In genomic region chr6:105757512-105758200, GRCh38 we compare ENCODE assay signal across 9 cellular contexts.
DNase-seq lines count a peak whose midpoint lies in the region; ATAC-seq and TF ChIP-seq lines count a peak whose summit lies in the region.
"Had no signal": no experiment of that assay in that cellular context is flagged by ENCODE, and none has a peak within 500 bp of the region (broad histone marks: within the 10 kb centered on the region; RNA-seq: fewer than 3 reads in every experiment).

No MANE protein-coding gene starts in this region.

- peak; percentile 93 for ATAC-seq in HG02943 (IDR thresholded peaks at IDR 0.05; ENCODE audit: low read depth, unreplicated experiment)
- ATAC-seq in upper lobe of right lung: no peak

- H3K27me3 Mint-ChIP-seq in activated naive CD4-positive, alpha-beta T cell treated with anti-CD3 and anti-CD28 coated beads, Interleukin-2, amount 10 ng/mL, durations not matched to agents 7 days and 5 days: no peaks in the 10 kb centered on the region
- H3K27me3 Mint-ChIP-seq in nephron progenitor cell (ENCODE audit: low read depth, poor library complexity) (peaks cover 5% of the 10 kb centered on the region), glutamatergic neuron (ENCODE audit: unreplicated experiment) (peaks cover 2% of the 10 kb centered on the region)

- no peak overlapping the region for H2BK120ac ChIP-seq in mesendoderm (ENCODE audit: low read depth, low read length)

- TF ChIP-seq CTCF in nephron progenitor cell (IDR thresholded peaks at IDR 0.05): no peak
- TF ChIP-seq CTCF in upper lobe of right lung (IDR thresholded peaks at IDR 0.05): no peak
- no peak for TF ChIP-seq CTCF in glutamatergic neuron (IDR thresholded peaks at IDR 0.05; ENCODE audit: partially characterized antibody, unreplicated experiment)

- H3K4ac ChIP-seq in mesendoderm (ENCODE audit: low read depth, low read length): no peak overlapping the region

- H3K27me3 ChIP-seq in mesendoderm (ENCODE audit: insufficient read depth, low read length, poor library complexity) (no peaks in the 10 kb centered on the region), upper lobe of right lung (no peaks in the 10 kb centered on the region)

- H3K23ac ChIP-seq in mesendoderm (ENCODE audit: low read length): no peak overlapping the region

- no peaks in the 10 kb centered on the region for H3K79me1 ChIP-seq in mesendoderm (ENCODE audit: low read length)

- H3K4me2 ChIP-seq in mesendoderm (ENCODE audit: low read length): no peak overlapping the region

- no peak overlapping the region for H3K9ac ChIP-seq in mesendoderm (ENCODE audit: low read length)

- no peak overlapping the region for H3K27ac ChIP-seq in mesendoderm (ENCODE audit: low read depth, low read length)
- no peak overlapping the region for H3K27ac ChIP-seq in upper lobe of right lung

- H3K36me3 ChIP-seq in mesendoderm (ENCODE audit: control insufficient read depth, insufficient read depth, low read length) (no peaks in the 10 kb centered on the region), upper lobe of right lung (no peaks in the 10 kb centered on the region)

- no peak overlapping the region for H3K18ac ChIP-seq in mesendoderm (ENCODE audit: low read length)

- peaks cover 7% of the 10 kb centered on the region for H3K4me1 ChIP-seq in mesendoderm (ENCODE audit: control insufficient read depth, low read depth, low read length)
- no peaks in the 10 kb centered on the region for H3K4me1 ChIP-seq in upper lobe of right lung

- intact Hi-C loops in upper lobe of right lung (cut with DNase I): no loop called here

- H3K79me2 ChIP-seq in mesendoderm (ENCODE audit: control insufficient read depth, insufficient read depth, low read length): no peaks in the 10 kb centered on the region

- H3K4me1 Mint-ChIP-seq in activated naive CD4-positive, alpha-beta T cell treated with anti-CD3 and anti-CD28 coated beads, Interleukin-2, amount 10 ng/mL, durations not matched to agents 7 days and 5 days: peaks cover 45% of the 10 kb centered on the region
- H3K4me1 Mint-ChIP-seq in nephron progenitor cell (peaks cover 5% of the 10 kb centered on the region), glutamatergic neuron (ENCODE audit: low read depth, unreplicated experiment) (no peaks in the 10 kb centered on the region)

- H3K9me3 Mint-ChIP-seq in activated naive CD4-positive, alpha-beta T cell treated with anti-CD3 and anti-CD28 coated beads, Interleukin-2, amount 10 ng/mL, durations not matched to agents 7 days and 5 days: peaks cover 11% of the 10 kb centered on the region
- H3K9me3 Mint-ChIP-seq in nephron progenitor cell: peaks cover 12% of the 10 kb centered on the region
- H3K9me3 Mint-ChIP-seq in glutamatergic neuron (ENCODE audit: unreplicated experiment): no peaks in the 10 kb centered on the region

- peak; percentile 33 for DNase-seq in activated naive CD4-positive, alpha-beta T cell treated with anti-CD3 and anti-CD28 coated beads, Interleukin-2, amount 10 ng/mL, durations not matched to agents 7 days and 5 days
- DNase-seq in activated naive CD4-positive, alpha-beta T cell (lab: John Stamatoyannopoulos, UW): no peak
- DNase-seq in NCI-H345 treated with DMSO at 0.1 percent for 48 hours (lab: John Stamatoyannopoulos, UW; ENCODE audit: unreplicated experiment) (peak; percentile 61), nephron progenitor cell (no peak), mesendoderm (no peak), upper lobe of right lung (no peak), glutamatergic neuron (no peak)
- DNase-seq: NCI-H1436 treated with DMSO at 0.1 percent for 48 hours had no signal

- no peak overlapping the region for H2AK5ac ChIP-seq in mesendoderm (ENCODE audit: low read length)

- no peak overlapping the region for H3K56ac ChIP-seq in mesendoderm (ENCODE audit: low read length)

- CTCF ChIA-PET in activated naive CD4-positive, alpha-beta T cell treated with anti-CD3 and anti-CD28 coated beads, Interleukin-2, amount 10 ng/mL, durations not matched to agents 7 days and 5 days (lab: Charles Lee): no interaction called here

- peak overlapping the region; percentile 74 for H3K27ac Mint-ChIP-seq in activated naive CD4-positive, alpha-beta T cell treated with anti-CD3 and anti-CD28 coated beads, Interleukin-2, amount 10 ng/mL, durations not matched to agents 7 days and 5 days
- H3K27ac Mint-ChIP-seq in nephron progenitor cell: no peak overlapping the region
- H3K27ac Mint-ChIP-seq in glutamatergic neuron (ENCODE audit: unreplicated experiment): no peak overlapping the region

- no peak overlapping the region for H4K8ac ChIP-seq in mesendoderm (ENCODE audit: low read depth, low read length)

- peaks cover 14% of the 10 kb centered on the region for H3K36me3 Mint-ChIP-seq in activated naive CD4-positive, alpha-beta T cell treated with anti-CD3 and anti-CD28 coated beads, Interleukin-2, amount 10 ng/mL, durations not matched to agents 7 days and 5 days
- H3K36me3 Mint-ChIP-seq in nephron progenitor cell (ENCODE audit: low read depth): no peaks in the 10 kb centered on the region
- no peaks in the 10 kb centered on the region for H3K36me3 Mint-ChIP-seq in glutamatergic neuron (ENCODE audit: unreplicated experiment)

- no peak overlapping the region for H3K4me3 ChIP-seq in mesendoderm (ENCODE audit: low read length)
- no peak overlapping the region for H3K4me3 ChIP-seq in upper lobe of right lung

- WGBS in mesendoderm (ENCODE audit: extremely low coverage, insufficient coverage, low lambda C conversion rate): no CpG with 5 or more reads among the region's 5 CpGs

- no peak overlapping the region for H3K4me3 Mint-ChIP-seq in activated naive CD4-positive, alpha-beta T cell treated with anti-CD3 and anti-CD28 coated beads, Interleukin-2, amount 10 ng/mL, durations not matched to agents 7 days and 5 days
- H3K4me3 Mint-ChIP-seq in nephron progenitor cell (no peak overlapping the region), glutamatergic neuron (ENCODE audit: unreplicated experiment) (no peak overlapping the region)

- no peak overlapping the region for H2BK5ac ChIP-seq in mesendoderm (ENCODE audit: low read length)

- no peaks in the 10 kb centered on the region for H3K9me3 ChIP-seq in upper lobe of right lung

- H2BK15ac ChIP-seq in mesendoderm (replicated peaks; ENCODE audit: low read depth): no peak overlapping the region

- no peak overlapping the region for H4K5ac ChIP-seq in mesendoderm (ENCODE audit: low read length)

Comparison
In these comparisons a context has a peak if more than half of its experiments do, and no peak if none do; other contexts are left out.
1. DNase-seq: peak in activated naive CD4-positive, alpha-beta T cell treated with anti-CD3 and anti-CD28 coated beads, Interleukin-2, amount 10 ng/mL, durations not matched to agents 7 days and 5 days (single experiment) and NCI-H345 treated with DMSO at 0.1 percent for 48 hours (single experiment); none in activated naive CD4-positive, alpha-beta T cell (0 of 4), nephron progenitor cell (single experiment), mesendoderm (single experiment), upper lobe of right lung (single experiment) and glutamatergic neuron (single experiment).